7 cellular contexts compared by ENCODE assay signal in the genomic region with DNA sequence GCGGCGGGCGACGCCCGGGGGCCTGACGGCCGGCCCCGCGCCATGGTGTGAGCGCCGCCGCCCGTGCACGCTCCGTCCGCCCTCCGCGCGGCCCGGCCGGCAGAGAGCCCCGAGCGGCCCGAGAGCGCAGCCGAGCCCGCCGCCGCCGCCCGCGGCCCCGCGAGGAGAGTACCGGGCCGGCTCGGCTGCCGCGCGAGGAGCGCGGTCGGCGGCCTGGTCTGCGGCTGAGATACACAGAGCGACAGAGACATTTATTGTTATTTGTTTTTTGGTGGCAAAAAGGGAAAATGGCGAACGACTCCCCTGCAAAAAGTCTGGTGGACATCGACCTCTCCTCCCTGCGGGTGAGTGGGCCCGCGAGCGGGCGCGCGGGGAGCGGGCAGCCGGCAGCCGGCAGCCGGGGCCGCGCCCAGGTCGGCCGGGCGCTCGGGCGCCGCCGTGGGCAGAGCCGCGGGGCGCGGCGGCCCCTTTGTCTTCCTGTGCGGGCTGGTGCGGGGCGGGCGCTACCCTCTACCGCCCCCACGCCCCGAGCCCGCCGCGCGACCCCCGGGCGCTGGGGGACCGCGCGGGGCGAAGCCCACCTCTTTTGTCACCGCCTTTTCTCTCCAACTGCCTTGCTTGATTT. TPM values are rescaled to one million over a fixed set of nuclear protein-coding genes. Genes with fewer than 3 reads are reported as not detected.
DNase-seq lines count a peak whose midpoint lies in the region; ATAC-seq and TF ChIP-seq lines count a peak whose summit lies in the region.

No MANE protein-coding gene starts in this region.

- DNase-seq in HEK293T (ENCODE audit: extremely low spot score) (peak; percentile 30), RWPE2 (ENCODE audit: low spot score) (no peak), dorsolateral prefrontal cortex (peak in 1 of 10 donors; percentile 21), NCI-H1436 treated with DMSO at 0.1 percent for 48 hours (lab: John Stamatoyannopoulos, UW) (no peak), NCI-H1105 (lab: John Stamatoyannopoulos, UW) (no peak)

- H3K4me3 ChIP-seq in RWPE2 (ENCODE audit: severe bottlenecking) (peak overlapping the region; percentile 95), dorsolateral prefrontal cortex (peak overlapping the region; percentile 56 to 92 (median 78)), muscle layer of duodenum (ENCODE audit: low read depth in 1 of 2, low read length in 2 of 2) (peak overlapping the region; percentile 86 to 93)

- H3K36me3 ChIP-seq in RWPE2 (ENCODE audit: low read depth) (peaks cover 46% of the 10 kb centered on the region), muscle layer of duodenum (ENCODE audit: control insufficient read depth in 1 of 2, insufficient read depth in 2 of 2, low read length in 2 of 2) (peaks cover 5% of the 10 kb centered on the region in 2 donors)

- peaks cover 14% of the 10 kb centered on the region for H3K4me1 ChIP-seq in RWPE2 (ENCODE audit: insufficient read depth, poor library complexity, severe bottlenecking)
- peaks cover 5 to 27% of the 10 kb centered on the region in 2 donors for H3K4me1 ChIP-seq in muscle layer of duodenum (ENCODE audit: control insufficient read depth in 1 of 2, insufficient read depth in 2 of 2, low read length in 2 of 2)

- ATAC-seq in GM18498 (IDR thresholded peaks at IDR 0.05; ENCODE audit: unreplicated experiment) (peak; percentile 56), RWPE2 (ENCODE audit: low read depth) (no peak)

- CTCF ChIA-PET in HEK293T (lab: Yijun Ruan, JAX) = no interaction called here

- H3K27ac ChIP-seq in RWPE2 (ENCODE audit: poor library complexity, severe bottlenecking) = peak overlapping the region; percentile 77
- H3K27ac ChIP-seq in dorsolateral prefrontal cortex = peak overlapping the region in 58 of 59 donors; percentile 59 to 98 (median 86)
- H3K27ac ChIP-seq in muscle layer of duodenum (ENCODE audit: low read length) = peak overlapping the region; percentile 78

- no peak for TF ChIP-seq CTCF in RWPE2 (IDR thresholded peaks at IDR 0.05; ENCODE audit: poor library complexity, severe bottlenecking)
- TF ChIP-seq CTCF in dorsolateral prefrontal cortex (IDR thresholded peaks at IDR 0.05 in 54 of 56, conservative IDR thresholded peaks at IDR 0.05 in 2 of 56; ENCODE audit: low read depth in 1 of 56, partially characterized antibody in 56 of 56) = no peak

- intact Hi-C loops in dorsolateral prefrontal cortex (cut with DNase I) = loop anchor here (1.0 to 10.0 kb wide), 11 partner anchors 44 to 353 kb away; no protein-coding TSS in a partner anchor

- H3K9me3 ChIP-seq in RWPE2 (ENCODE audit: severe bottlenecking) = no peaks in the 10 kb centered on the region
- no peaks in the 10 kb centered on the region for H3K9me3 ChIP-seq in muscle layer of duodenum (ENCODE audit: control insufficient read depth in 1 of 2, low read length in 2 of 2)

- H3K27me3 ChIP-seq in RWPE2 (ENCODE audit: insufficient read depth, poor library complexity, severe bottlenecking) = no peaks in the 10 kb centered on the region
- no peaks in the 10 kb centered on the region for H3K27me3 ChIP-seq in dorsolateral prefrontal cortex
- no peaks in the 10 kb centered on the region for H3K27me3 ChIP-seq in muscle layer of duodenum (ENCODE audit: low read depth, low read length)

- POLR2A ChIA-PET in HEK293T (lab: Yijun Ruan, JAX) = interaction anchor here (0.6 to 1.3 kb wide), 8 partner anchors 9 to 130 kb away, joined by 3 to 8 read pairs (median 4); no protein-coding TSS in a partner anchor

TF ChIP-seq in HEK293T, 16 proteins besides CTCF, POLR2A, EP300 and RAD21:
- TF ChIP-seq L3MBTL2 (conservative IDR thresholded peaks at IDR 0.05) = no peak
- TF ChIP-seq, protein P1, sequence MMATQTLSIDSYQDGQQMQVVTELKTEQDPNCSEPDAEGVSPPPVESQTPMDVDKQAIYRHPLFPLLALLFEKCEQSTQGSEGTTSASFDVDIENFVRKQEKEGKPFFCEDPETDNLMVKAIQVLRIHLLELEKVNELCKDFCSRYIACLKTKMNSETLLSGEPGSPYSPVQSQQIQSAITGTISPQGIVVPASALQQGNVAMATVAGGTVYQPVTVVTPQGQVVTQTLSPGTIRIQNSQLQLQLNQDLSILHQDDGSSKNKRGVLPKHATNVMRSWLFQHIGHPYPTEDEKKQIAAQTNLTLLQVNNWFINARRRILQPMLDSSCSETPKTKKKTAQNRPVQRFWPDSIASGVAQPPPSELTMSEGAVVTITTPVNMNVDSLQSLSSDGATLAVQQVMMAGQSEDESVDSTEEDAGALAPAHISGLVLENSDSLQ (IDR thresholded peaks at IDR 0.05) = 0 out of 2 replicates have a peak, but pooled peaks have one; percentile 13

RNA-seq across cellular contexts. Expression of a gene that starts 0.4 kb away (rescaled TPM):
- total RNA-seq in dorsolateral prefrontal cortex = 100 to 1,000 TPM; 137 to 701 (median 262) TPM
